1 cellular context compared by ENCODE assay signal in the genomic region with DNA sequence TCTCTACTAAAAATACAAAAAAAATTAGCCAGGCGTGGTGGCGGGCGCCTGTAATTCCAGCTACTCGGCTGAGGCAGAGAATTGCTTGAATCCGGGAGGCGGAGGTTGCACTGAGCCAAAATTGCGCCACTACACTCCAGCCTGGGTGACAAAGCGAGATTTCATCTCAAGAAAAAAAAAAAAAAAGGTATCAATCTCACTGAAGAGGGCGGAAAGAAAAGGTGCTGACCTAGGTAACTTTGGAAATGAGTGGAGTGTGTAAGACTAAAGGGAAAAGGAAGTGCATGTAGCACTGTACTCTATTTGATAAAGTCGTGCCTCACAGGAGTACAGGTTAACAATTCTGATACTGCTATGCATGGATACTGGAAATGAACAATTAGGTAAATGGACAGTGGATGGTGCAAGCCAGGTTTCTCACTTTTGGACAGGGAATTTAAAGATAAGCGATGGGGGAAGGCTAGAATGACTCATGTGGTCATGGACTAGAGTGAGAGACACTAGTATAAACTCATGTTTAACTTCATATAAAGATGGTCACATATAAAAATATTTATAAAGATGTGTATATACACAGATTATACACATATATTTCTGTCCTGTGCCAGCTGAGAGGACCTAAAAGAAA.
TF ChIP-seq lines count a peak whose summit lies in the region.

No MANE protein-coding gene starts in this region.

TF ChIP-seq in K562, 482 proteins besides CTCF, POLR2A, EP300 and RAD21 (continued from another document):
- peak; percentile 55; the same call in 1 of the 2 replicates for TF ChIP-seq JUND (IDR thresholded peaks at IDR 0.05; ENCODE audit: borderline replicate concordance, low read depth, low read length)
- TF ChIP-seq JUND (tag; IDR thresholded peaks at IDR 0.05; ENCODE audit: borderline replicate concordance, low read depth, low read length), result peak; percentile 39; the same call in 1 of the 3 replicates
- peak; percentile 84 for TF ChIP-seq CEBPB (tag; IDR thresholded peaks at IDR 0.05)
- TF ChIP-seq C11orf30 (IDR thresholded peaks at IDR 0.05; ENCODE audit: low read depth), result peak; percentile 83
- TF ChIP-seq MAFK (IDR thresholded peaks at IDR 0.05; ENCODE audit: low read length), result 0 out of 2 replicates have a peak, but pooled peaks have one; percentile 22
- no peak for TF ChIP-seq HMBOX1 (IDR thresholded peaks at IDR 0.05)
- no peak for TF ChIP-seq PBX2 (CRISPR knock-in tag; IDR thresholded peaks at IDR 0.05; ENCODE audit: low read depth)
- TF ChIP-seq PBX2 (tag; conservative IDR thresholded peaks at IDR 0.05; ENCODE audit: low read depth), result 0 out of 2 replicates have a peak, but pooled peaks have one; percentile 20
- 0 out of 4 replicates have a peak, but pooled peaks of 1 of the 2 experiments have one; percentile 15 for TF ChIP-seq TRIM24 (IDR thresholded peaks at IDR 0.05)
